ENCODE assay signal across 15 cellular contexts in genomic region chr19:40411958-40412499, GRCh38. TPM values are rescaled to one million over a fixed set of nuclear protein-coding genes. Genes with fewer than 3 reads are reported as not detected.
DNase-seq lines count a peak whose midpoint lies in the region; ATAC-seq, FAIRE-seq and TF ChIP-seq lines count a peak whose summit lies in the region.
"Had no signal": no experiment of that assay in that cellular context is flagged by ENCODE, and none has a peak within 500 bp of the region (broad histone marks: within the 10 kb centered on the region; RNA-seq: fewer than 3 reads in every experiment).

No MANE protein-coding gene starts in this region.

- POLR2A ChIA-PET in HCT116 (lab: Charles Lee): interaction anchor here (1.1 to 4.8 kb wide), 3 partner anchors 8 to 21 kb away, joined by 3 to 14 read pairs (median 5); partner anchors contain the start of gene SERTAD1

- intact Hi-C loops in HCT116 (cut with micrococcal nuclease): no loop called here
- intact Hi-C loops in ascending aorta (cut with DNase I): no loop called here
- intact Hi-C loops in kidney (cut with DNase I): no loop called here
- intact Hi-C loops in gastrocnemius medialis (cut with DNase I; ENCODE audit: low total_unique reads): no loop called here

- H3K9me2 ChIP-seq in HCT116 (ENCODE audit: insufficient read depth): no peaks in the 10 kb centered on the region

- no TSS peak for BruUV-seq in HCT116 (replicated peaks; lab: Mats Ljungman, UMichigan)

- no peak for TF ChIP-seq CTCF in HCT116 (IDR thresholded peaks at IDR 0.05 in 2 of 3, conservative IDR thresholded peaks at IDR 0.05 in 1 of 3; ENCODE audit: borderline replicate concordance in 1 of 3, insufficient read depth in 1 of 3, low read depth in 2 of 3, low read length in 2 of 3)
- no peak for TF ChIP-seq CTCF in ascending aorta (IDR thresholded peaks at IDR 0.05)
- TF ChIP-seq CTCF in kidney (IDR thresholded peaks at IDR 0.05; ENCODE audit: borderline replicate concordance, extremely low read depth, insufficient read depth): no peak
- TF ChIP-seq CTCF in gastrocnemius medialis (IDR thresholded peaks at IDR 0.05 in 4 of 5, conservative IDR thresholded peaks at IDR 0.05 in 1 of 5): no peak

- H3K36me3 ChIP-seq in HCT116 (ENCODE audit: control insufficient read depth in 1 of 2, insufficient read depth in 2 of 2, low read length in 2 of 2) (no peaks in the 10 kb centered on the region), ascending aorta (no peaks in the 10 kb centered on the region), kidney (ENCODE audit: control insufficient read depth in 1 of 2, insufficient read depth in 2 of 2, low read length in 2 of 2) (no peaks in the 10 kb centered on the region), gastrocnemius medialis (no peaks in the 10 kb centered on the region)

- RAD21 ChIA-PET in HCT116 (lab: Charles Lee; ENCODE audit: low non-redundant PET in 1 of 2, low total read pairs in 2 of 2, uncharacterized antibody in 2 of 2, unreplicated experiment in 2 of 2): no interaction called here

- in situ Hi-C loops in gastrocnemius medialis (cut with MboI; ENCODE audit: low sequenced_read_pairs in 4 of 4): loop anchor here in 1 of 4 donors (10.0 kb wide), 1 partner anchor 53 kb away; the partner anchor contains the start of genes BLVRB and SPTBN4

- TF ChIP-seq RAD21 in HCT116 (IDR thresholded peaks at IDR 0.05; ENCODE audit: low read depth): no peak

- H3K4me1 ChIP-seq in HCT116 (ENCODE audit: control insufficient read depth in 1 of 2, insufficient read depth in 2 of 2, low read length in 2 of 2): peaks cover 33 to 61% of the 10 kb centered on the region in 2 experiments
- H3K4me1 ChIP-seq in ascending aorta: peaks cover 0 to 11% of the 10 kb centered on the region in 2 donors
- peaks cover 0 to 7% of the 10 kb centered on the region in 2 donors for H3K4me1 ChIP-seq in kidney (ENCODE audit: control insufficient read depth in 1 of 2, insufficient read depth in 1 of 2, low read depth in 1 of 2, low read length in 2 of 2)
- peaks cover 23 to 29% of the 10 kb centered on the region in 2 donors for H3K4me1 ChIP-seq in gastrocnemius medialis

- H3K4me2 ChIP-seq in HCT116 (ENCODE audit: low read length): peak overlapping the region; percentile 87

- H3K9ac ChIP-seq in HCT116 (ENCODE audit: low read length) (peak overlapping the region; percentile 62), kidney (ENCODE audit: low read length in 2 of 2) (peak overlapping the region in 1 of 2 donors; percentile 43)

- H3K4me3 ChIP-seq in HCT116 (replicated peaks in 1 of 2; ENCODE audit: low read depth in 1 of 2, low read length in 2 of 2): peak overlapping the region in 1 of 2 experiments; percentile 45; a peak in 2 of 4 replicates
- H3K4me3 ChIP-seq in ascending aorta: no peak overlapping the region
- H3K4me3 ChIP-seq in kidney (ENCODE audit: low read length in 2 of 2): peak overlapping the region in 1 of 2 donors; percentile 3
- H3K4me3 ChIP-seq in gastrocnemius medialis: peak overlapping the region in 2 of 4 donors; percentile 17 to 38
- H3K4me3 ChIP-seq: mucosa of descending colon had no signal

- no peak overlapping the region for H2AFZ ChIP-seq in HCT116 (ENCODE audit: low read depth, low read length, poor library complexity, severe bottlenecking)

- no peak for FAIRE-seq in kidney (lab: Jason Lieb, UNC)
- FAIRE-seq: endometrium, GM18507 had no signal

- H3K27me3 ChIP-seq in HCT116 (ENCODE audit: insufficient read depth, low read length) (no peaks in the 10 kb centered on the region), ascending aorta (no peaks in the 10 kb centered on the region), gastrocnemius medialis (no peaks in the 10 kb centered on the region)

- CTCF ChIA-PET in HCT116 (lab: Charles Lee): interaction anchor here (1.1 kb wide), 1 partner anchor 9 kb away, joined by 3 read pairs; no protein-coding TSS in a partner anchor

- DNase-seq in HCT116 (ENCODE audit: low read depth, low spot score): no peak
- DNase-seq in ascending aorta (ENCODE audit: low spot score in 2 of 2): no peak
- no peak for DNase-seq in kidney
- DNase-seq in gastrocnemius medialis: peak; percentile 38 to 89
- no peak for DNase-seq in medulla oblongata (ENCODE audit: extremely low spot score)
- no peak for DNase-seq in dedifferentiated amniotic fluid mesenchymal stem cell (ENCODE audit: extremely low spot score)
- DNase-seq: activated CD4-positive, alpha-beta T cell treated with anti-CD3 and anti-CD28 coated beads, Interleukin-2, amount 10 ng/mL, durations not matched to agents 7 days and 5 days; activated gamma-delta T cell treated with Interleukin-2 at 50 U/mL for 16 hours; kidney glomerular epithelial cell; mucosa of descending colon; NCI-H1417 treated with DMSO at 0.1 percent for 48 hours had no signal

- TF ChIP-seq POLR2A in HCT116 (IDR thresholded peaks at IDR 0.05; ENCODE audit: borderline replicate concordance, extremely low read depth, insufficient read depth, insufficient read length) (no peak), gastrocnemius medialis (IDR thresholded peaks at IDR 0.05) (no peak)

- H3K9me3 ChIP-seq in HCT116 (ENCODE audit: control insufficient read depth in 1 of 2, insufficient read depth in 1 of 2, low read depth in 1 of 2, low read length in 2 of 2) (no peaks in the 10 kb centered on the region), ascending aorta (no peaks in the 10 kb centered on the region), kidney (ENCODE audit: control insufficient read depth in 1 of 2, low read length in 2 of 2) (no peaks in the 10 kb centered on the region), gastrocnemius medialis (no peaks in the 10 kb centered on the region)
- H3K9me3 ChIP-seq: mucosa of descending colon had no signal

- no peaks in the 10 kb centered on the region for H4K20me1 ChIP-seq in HCT116 (ENCODE audit: insufficient read depth)

- no peak for ATAC-seq in HCT116
- ATAC-seq in gastrocnemius medialis: peak; percentile 60 to 73
- no peak for ATAC-seq in HG02623 (IDR thresholded peaks at IDR 0.05; ENCODE audit: unreplicated experiment)
- no peak for ATAC-seq in GM19324 (IDR thresholded peaks at IDR 0.05; ENCODE audit: low FRiP score, unreplicated experiment)

- no peaks in the 10 kb centered on the region for H3K79me2 ChIP-seq in HCT116 (ENCODE audit: insufficient read depth, low read length)

- H3K27ac ChIP-seq in HCT116 (ENCODE audit: low read depth, low read length): peak overlapping the region; percentile 43; the same call in 1 of the 2 replicates
- peak overlapping the region; percentile 40 to 50 for H3K27ac ChIP-seq in ascending aorta
- peak overlapping the region; percentile 36 to 55 for H3K27ac ChIP-seq in kidney (ENCODE audit: low read depth in 2 of 2, low read length in 2 of 2)
- H3K27ac ChIP-seq in gastrocnemius medialis: peak overlapping the region; percentile 90 to 100 (median 98)

TF ChIP-seq in HCT116, 20 proteins besides CTCF, POLR2A, EP300 and RAD21:
- TF ChIP-seq EGR1 (IDR thresholded peaks at IDR 0.05; ENCODE audit: low read depth) (no peak), SRF (IDR thresholded peaks at IDR 0.05; ENCODE audit: low read depth) (no peak), CBX3 (IDR thresholded peaks at IDR 0.05; ENCODE audit: low read depth) (no peak), TCF7L2 (IDR thresholded peaks at IDR 0.05; ENCODE audit: borderline replicate concordance, extremely low read depth, insufficient read depth, insufficient read length) (no peak), FOSL1 (IDR thresholded peaks at IDR 0.05; ENCODE audit: low read depth) (no peak), YY1 (IDR thresholded peaks at IDR 0.05; ENCODE audit: extremely low read depth, insufficient replicate concordance, low read depth, low read length) (no peak), ZNF274 (IDR thresholded peaks at IDR 0.05; ENCODE audit: low read depth, low read length) (no peak)

RNA-seq across cellular contexts. Expression of gene PRX, which starts 1.1 kb away (rescaled TPM):
- total RNA-seq in HCT116 (2021; ENCODE audit: unreplicated experiment): 4.8 TPM
- 4.8 and 5.1 TPM in 2 replicates for polyA plus RNA-seq in HCT116 (2012)
- 3.3 TPM for total RNA-seq in ascending aorta
- 4.5 TPM for total RNA-seq in kidney
- polyA plus RNA-seq in kidney (ENCODE audit: insufficient read depth, low read depth, low replicate concordance): 12.6 TPM
- 1 to 10 TPM; 2.4 to 4.2 (median 3.2) TPM for total RNA-seq in gastrocnemius medialis

RNA-seq across cellular contexts. Expression of gene SERTAD1, which starts 13.8 kb away (rescaled TPM):
- total RNA-seq in HCT116 (2021; ENCODE audit: unreplicated experiment): 30.3 TPM
- polyA plus RNA-seq in HCT116 (2012): 44.7 and 48.8 TPM in 2 replicates
- total RNA-seq in ascending aorta: 39.7 TPM
- total RNA-seq in kidney: 14.8 TPM
- polyA plus RNA-seq in kidney (ENCODE audit: insufficient read depth, low read depth, low replicate concordance): 18.2 TPM
- total RNA-seq in gastrocnemius medialis: 10 to 100 TPM; 15.3 to 18.3 (median 16.0) TPM

RNA-seq across cellular contexts. Expression of gene HIPK4, which starts 22.0 kb away (rescaled TPM):
- total RNA-seq in HCT116 (2021; ENCODE audit: unreplicated experiment): 0.74 TPM
- polyA plus RNA-seq in HCT116 (2012): 0.61 and 0.77 TPM in 2 replicates
- not detected for total RNA-seq in ascending aorta
- total RNA-seq in kidney: 0.09 TPM
- not detected for polyA plus RNA-seq in kidney (ENCODE audit: insufficient read depth, low read depth, low replicate concordance)
- total RNA-seq in gastrocnemius medialis: under 1 TPM in 2 of 4 donors, not detected in 2; 0.20 to 0.39 TPM
- total RNA-seq: activated CD4-positive, alpha-beta T cell treated with anti-CD3 and anti-CD28 coated beads, Interleukin-2, amount 10 ng/mL, durations not matched to agents 7 days and 5 days had no signal

RNA-seq across cellular contexts. Expression of gene SERTAD3, which starts 32.1 kb away (rescaled TPM):
- total RNA-seq in HCT116 (2021; ENCODE audit: unreplicated experiment) (32.4 TPM), ascending aorta (36.9 TPM), kidney (38.4 TPM), gastrocnemius medialis (10 to 100 TPM; 12.7 to 24.4 (median 18.1) TPM)
- 34.9 and 41.4 TPM in 2 replicates for polyA plus RNA-seq in HCT116 (2012)
- polyA plus RNA-seq in kidney (ENCODE audit: insufficient read depth, low read depth, low replicate concordance): 29.9 TPM

RNA-seq across cellular contexts. Expression of gene BLVRB, which starts 53.5 kb away (rescaled TPM):
- total RNA-seq in HCT116 (2021; ENCODE audit: unreplicated experiment) (113 TPM), ascending aorta (295 TPM), kidney (89.9 TPM), gastrocnemius medialis (100 to 1,000 TPM; 254 to 679 (median 280) TPM)
- polyA plus RNA-seq in HCT116 (2012): 330 and 425 TPM in 2 replicates
- 248 TPM for polyA plus RNA-seq in kidney (ENCODE audit: insufficient read depth, low read depth, low replicate concordance)

Comparison
In these comparisons a context has a peak if more than half of its experiments do, and no peak if none do; other contexts are left out.
1. ATAC-seq: peak in gastrocnemius medialis (2 of 2); none in HCT116 (single experiment), HG02623 (single experiment) and GM19324 (single experiment).
2. DNase-seq: peak in gastrocnemius medialis (2 of 2); none in HCT116 (single experiment), ascending aorta (0 of 2), kidney (single experiment), medulla oblongata (single experiment) and dedifferentiated amniotic fluid mesenchymal stem cell (single experiment).
3. H3K27ac ChIP-seq: peak in every context shown above with its lines; median percentile 98 in gastrocnemius medialis; 46 in kidney; 45 in ascending aorta; 43 in HCT116.